24 cellular contexts compared by ENCODE assay signal in the genomic region with DNA sequence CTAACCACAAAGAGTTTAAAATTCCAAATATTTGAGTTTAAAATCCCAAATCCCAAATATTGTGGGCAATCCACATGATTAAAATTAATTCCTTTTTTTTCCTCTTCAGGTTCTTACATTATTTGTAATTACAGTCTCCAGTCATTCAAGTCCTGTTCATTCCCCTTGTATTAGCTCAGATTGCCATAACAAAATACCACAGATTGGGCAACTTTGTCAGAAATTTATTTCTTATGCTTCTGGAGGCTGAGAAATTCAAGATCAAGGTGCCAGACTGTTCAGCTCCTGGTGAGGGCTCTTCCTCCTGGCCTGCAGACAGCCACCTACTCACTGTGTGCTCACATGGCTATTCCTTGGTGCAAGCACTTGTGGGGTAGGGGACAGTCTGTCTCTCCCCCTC.
DNase-seq lines count a peak whose midpoint lies in the region; ATAC-seq, FAIRE-seq and TF ChIP-seq lines count a peak whose summit lies in the region.
"Had no signal": no experiment of that assay in that cellular context is flagged by ENCODE, and none has a peak within 500 bp of the region (broad histone marks: within the 10 kb centered on the region; RNA-seq: fewer than 3 reads in every experiment).

No MANE protein-coding gene starts in this region.

- no peaks in the 10 kb centered on the region for H3K36me3 Mint-ChIP-seq in T-helper 17 cell (ENCODE audit: low read depth)
- H3K36me3 Mint-ChIP-seq: CD14-positive monocyte, IgD-negative memory B cell had no signal

- H3K9ac ChIP-seq in mesenchymal stem cell (ENCODE audit: low read length): peak overlapping the region; percentile 71
- no peak overlapping the region for H3K9ac ChIP-seq in kidney (ENCODE audit: low read length in 2 of 2)

- H3K36me3 ChIP-seq in mesenchymal stem cell (ENCODE audit: control insufficient read depth in 1 of 2, insufficient read depth in 2 of 2, low read depth in 1 of 2, low read length in 2 of 2) (peaks cover 0 to 3% of the 10 kb centered on the region in 2 experiments), kidney (ENCODE audit: control insufficient read depth in 1 of 2, insufficient read depth in 2 of 2, low read length in 2 of 2) (no peaks in the 10 kb centered on the region)

- H3K18ac ChIP-seq in mesenchymal stem cell (ENCODE audit: low read depth in 1 of 2, low read length in 2 of 2): no peak overlapping the region

- H3K4me1 ChIP-seq in mesenchymal stem cell (ENCODE audit: control insufficient read depth, insufficient read depth, low read depth, low read length): peaks cover 2% of the 10 kb centered on the region
- H3K4me1 ChIP-seq in kidney (ENCODE audit: control insufficient read depth in 1 of 2, insufficient read depth in 1 of 2, low read depth in 1 of 2, low read length in 2 of 2): peaks cover 0 to 5% of the 10 kb centered on the region in 2 donors

- no peak overlapping the region for H3K14ac ChIP-seq in mesenchymal stem cell (ENCODE audit: low read length in 2 of 2)

- H4K8ac ChIP-seq in mesenchymal stem cell (ENCODE audit: low read length): no peak overlapping the region

- H2BK5ac ChIP-seq in mesenchymal stem cell (ENCODE audit: low read depth, low read length, poor library complexity, severe bottlenecking): no peak overlapping the region

- H3K27me3 Mint-ChIP-seq in T-helper 17 cell: no peaks in the 10 kb centered on the region
- H3K27me3 Mint-ChIP-seq: B cell, IgD-negative memory B cell had no signal

- no peak overlapping the region for H2BK15ac ChIP-seq in mesenchymal stem cell (ENCODE audit: low read depth, poor library complexity, severe bottlenecking)

- H3K23ac ChIP-seq in mesenchymal stem cell (ENCODE audit: low read length in 2 of 2): no peak overlapping the region

- H2AFZ ChIP-seq in mesenchymal stem cell (ENCODE audit: low read depth, low read length): no peak overlapping the region
- H2AFZ ChIP-seq: PC-9 had no signal

- peak overlapping the region; percentile 74 for H3K27ac Mint-ChIP-seq in T-helper 17 cell
- H3K27ac Mint-ChIP-seq: B cell, CD14-positive monocyte, IgD-negative memory B cell had no signal

- H4K91ac ChIP-seq in mesenchymal stem cell (ENCODE audit: low read length): no peak overlapping the region

- H3K4me1 Mint-ChIP-seq in T-helper 17 cell: peaks cover 18% of the 10 kb centered on the region
- H3K4me1 Mint-ChIP-seq: IgD-negative memory B cell had no signal

- no peak for TF ChIP-seq CTCF in kidney (IDR thresholded peaks at IDR 0.05; ENCODE audit: borderline replicate concordance, extremely low read depth, insufficient read depth)

- no peak overlapping the region for H3K4me3 Mint-ChIP-seq in T-helper 17 cell
- H3K4me3 Mint-ChIP-seq: B cell, CD14-positive monocyte, IgD-negative memory B cell had no signal

- no peak overlapping the region for H3K4ac ChIP-seq in mesenchymal stem cell (ENCODE audit: low read depth in 1 of 2, low read length in 2 of 2)

- H2AK5ac ChIP-seq in mesenchymal stem cell (ENCODE audit: low read length, severe bottlenecking): no peak overlapping the region

- intact Hi-C loops in kidney (cut with DNase I): no loop called here

- H2BK12ac ChIP-seq in mesenchymal stem cell (ENCODE audit: low read length in 2 of 2): no peak overlapping the region

- no peak overlapping the region for H2BK120ac ChIP-seq in mesenchymal stem cell (ENCODE audit: low read depth, low read length)

- H3K9me3 ChIP-seq in T-helper 17 cell (ENCODE audit: control insufficient read depth, low read length, poor library complexity, severe bottlenecking): no peaks in the 10 kb centered on the region
- H3K9me3 ChIP-seq in mesenchymal stem cell (ENCODE audit: control insufficient read depth, low read length): no peaks in the 10 kb centered on the region
- no peaks in the 10 kb centered on the region for H3K9me3 ChIP-seq in kidney (ENCODE audit: control insufficient read depth in 1 of 2, low read length in 2 of 2)

- H3K27ac ChIP-seq in mesenchymal stem cell (ENCODE audit: low read length, poor library complexity, severe bottlenecking): no peak overlapping the region
- H3K27ac ChIP-seq in kidney (ENCODE audit: low read depth in 2 of 2, low read length in 2 of 2): no peak overlapping the region
- H3K27ac ChIP-seq: HL-60, PC-9, SK-N-MC had no signal

- no peaks in the 10 kb centered on the region for H3K79me1 ChIP-seq in mesenchymal stem cell (replicated peaks; ENCODE audit: low read length, poor library complexity, severe bottlenecking)

- no peak for ATAC-seq in T-helper 17 cell
- ATAC-seq: HCT116 had no signal

- H3K4me3 ChIP-seq in mesenchymal stem cell (ENCODE audit: insufficient read depth in 1 of 2, low read depth in 1 of 2, low read length in 2 of 2) (no peak overlapping the region), kidney (ENCODE audit: low read length in 2 of 2) (no peak overlapping the region)
- H3K4me3 ChIP-seq: PC-9, SK-N-MC had no signal

- FAIRE-seq in kidney (lab: Jason Lieb, UNC): no peak
- FAIRE-seq: G401.6, GM19239, H1 had no signal

- DNase-seq in GM03348 (ENCODE audit: low spot score): peak; percentile 29
- DNase-seq in T-helper 17 cell: no peak
- peak; percentile 56 for DNase-seq in fibroblast of gingiva (ENCODE audit: low read depth)
- no peak for DNase-seq in mesenchymal stem cell
- DNase-seq in stimulated activated CD4-positive, alpha-beta T cell treated with anti-CD3 and anti-CD28 coated beads, Interleukin-12 subunit alpha, Interleukin-12 subunit beta, amount 100 ng/mL, for 4 hours: no peak
- no peak for DNase-seq in NCI-H146 (lab: John Stamatoyannopoulos, UW)
- no peak for DNase-seq in kidney
- DNase-seq: NCI-H1048, NCI-H1436, NCI-H2029, NCI-H2227 treated with DMSO at 0.1 percent for 48 hours, NCI-H510A, PC-9, RPMI8226, SHP77 had no signal

- H3K4me2 ChIP-seq in mesenchymal stem cell (ENCODE audit: low read length, poor library complexity, severe bottlenecking): no peak overlapping the region
- H3K4me2 ChIP-seq: PC-9 had no signal

- H3K27me3 ChIP-seq in mesenchymal stem cell (ENCODE audit: control insufficient read depth in 1 of 2, insufficient read depth in 1 of 2, low read length in 2 of 2): no peaks in the 10 kb centered on the region

Comparison
In these comparisons a context has a peak if more than half of its experiments do, and no peak if none do; other contexts are left out.
1. DNase-seq: peak in GM03348 (single experiment) and fibroblast of gingiva (single experiment); none in T-helper 17 cell (0 of 3), mesenchymal stem cell (single experiment), stimulated activated CD4-positive, alpha-beta T cell treated with anti-CD3 and anti-CD28 coated beads, Interleukin-12 subunit alpha, Interleukin-12 subunit beta, amount 100 ng/mL, for 4 hours (single experiment), NCI-H146 (single experiment) and kidney (single experiment).